Comparison of ENCODE assay signal across 9 cellular contexts in genomic region chr10:3777876-3778707, GRCh38. TPM values are rescaled to one million over a fixed set of nuclear protein-coding genes. Genes with fewer than 3 reads are reported as not detected.
DNase-seq lines count a peak whose midpoint lies in the region; ATAC-seq and TF ChIP-seq lines count a peak whose summit lies in the region.
"Had no signal": no experiment of that assay in that cellular context is flagged by ENCODE, and none has a peak within 500 bp of the region (broad histone marks: within the 10 kb centered on the region; RNA-seq: fewer than 3 reads in every experiment).

No MANE protein-coding gene starts in this region.

- H3K36me3 ChIP-seq in HCT116 (ENCODE audit: control insufficient read depth in 1 of 2, insufficient read depth in 2 of 2, low read length in 2 of 2) (peaks cover 46 to 51% of the 10 kb centered on the region in 2 experiments), gastrocnemius medialis (peaks cover 0 to 56% of the 10 kb centered on the region in 2 donors)

- TF ChIP-seq CTCF in HCT116 (IDR thresholded peaks at IDR 0.05 in 2 of 3, conservative IDR thresholded peaks at IDR 0.05 in 1 of 3; ENCODE audit: borderline replicate concordance in 1 of 3, insufficient read depth in 1 of 3, low read depth in 2 of 3, low read length in 2 of 3) (no peak), gastrocnemius medialis (IDR thresholded peaks at IDR 0.05 in 4 of 5, conservative IDR thresholded peaks at IDR 0.05 in 1 of 5) (no peak)

- H3K27me3 Mint-ChIP-seq in activated T-helper 2 cell treated with anti-CD3 and anti-CD28 coated beads, Interferon-gamma antibody, Interleukin-2, Interleukin-4, amounts not matched to agents 10 μg/mL and 5 μg/mL and 100 μg/mL, durations not matched to agents 14 hours and 24 hours and 36 hours (ENCODE audit: low read depth): no peaks in the 10 kb centered on the region

- TF ChIP-seq RAD21 in HCT116 (IDR thresholded peaks at IDR 0.05; ENCODE audit: low read depth): no peak

- BruUV-seq in HCT116 (replicated peaks; lab: Mats Ljungman, UMichigan): no TSS peak

- H3K27ac ChIP-seq in HCT116 (ENCODE audit: low read depth, low read length): peak overlapping the region; percentile 0; the same call in 1 of the 2 replicates
- H3K27ac ChIP-seq in gastrocnemius medialis: peak overlapping the region; percentile 97 to 100 (median 98)

- in situ Hi-C loops in gastrocnemius medialis (cut with MboI; ENCODE audit: low sequenced_read_pairs in 4 of 4): loop anchor here in 3 of 4 donors (10.0 to 25.0 kb wide), 3 partner anchors 313 to 984 kb away; no protein-coding TSS in a partner anchor

- peak overlapping the region; percentile 50 for H3K4me3 Mint-ChIP-seq in activated T-helper 2 cell treated with anti-CD3 and anti-CD28 coated beads, Interferon-gamma antibody, Interleukin-2, Interleukin-4, amounts not matched to agents 10 μg/mL and 5 μg/mL and 100 μg/mL, durations not matched to agents 14 hours and 24 hours and 36 hours (ENCODE audit: low read depth)

- H3K4me1 ChIP-seq in HCT116 (ENCODE audit: control insufficient read depth in 1 of 2, insufficient read depth in 2 of 2, low read length in 2 of 2) (peaks cover 71 to 85% of the 10 kb centered on the region in 2 experiments), gastrocnemius medialis (peaks cover 69 to 77% of the 10 kb centered on the region in 2 donors)

- intact Hi-C loops in HCT116 (cut with micrococcal nuclease) (loop anchor here (5.0 kb wide), 1 partner anchor 541 kb away; no protein-coding TSS in a partner anchor), gastrocnemius medialis (cut with DNase I; ENCODE audit: low total_unique reads) (loop anchor here (5.0 to 10.0 kb wide), 2 partner anchors 153 to 541 kb away; no protein-coding TSS in a partner anchor)
- intact Hi-C loops in activated T-helper 2 cell treated with anti-CD3 and anti-CD28 coated beads, Interferon-gamma antibody, Interleukin-2, Interleukin-4, amounts not matched to agents 10 μg/mL and 5 μg/mL and 100 μg/mL, durations not matched to agents 14 hours and 24 hours and 36 hours (cut with micrococcal nuclease): loop anchor here (1.0 to 5.0 kb wide), 2 partner anchors 156 to 874 kb away; no protein-coding TSS in a partner anchor

- DNase-seq in HCT116 (ENCODE audit: low read depth, low spot score) (no peak), fibroblast of peridontal ligament (ENCODE audit: extremely low read depth) (peak; percentile 54), gastrocnemius medialis (no peak), COLO829 (ENCODE audit: low spot score) (no peak), COLO668 (lab: John Stamatoyannopoulos, UW; ENCODE audit: unreplicated experiment) (no peak)
- DNase-seq in activated T-helper 2 cell treated with anti-CD3 and anti-CD28 coated beads, Interferon-gamma antibody, Interleukin-2, Interleukin-4, amounts not matched to agents 10 μg/mL and 5 μg/mL and 100 μg/mL, durations not matched to agents 14 hours and 24 hours and 36 hours (ENCODE audit: low spot score): no peak
- DNase-seq: NCI-H345 had no signal

- H3K27ac Mint-ChIP-seq in activated T-helper 2 cell treated with anti-CD3 and anti-CD28 coated beads, Interferon-gamma antibody, Interleukin-2, Interleukin-4, amounts not matched to agents 10 μg/mL and 5 μg/mL and 100 μg/mL, durations not matched to agents 14 hours and 24 hours and 36 hours: peak overlapping the region; percentile 74

- H3K4me3 ChIP-seq in HCT116 (replicated peaks in 1 of 2; ENCODE audit: low read depth in 1 of 2, low read length in 2 of 2) (no peak overlapping the region), gastrocnemius medialis (peak overlapping the region in 3 of 4 donors; percentile 83 to 91 (median 89))

- peaks cover 62% of the 10 kb centered on the region for H3K4me1 Mint-ChIP-seq in activated T-helper 2 cell treated with anti-CD3 and anti-CD28 coated beads, Interferon-gamma antibody, Interleukin-2, Interleukin-4, amounts not matched to agents 10 μg/mL and 5 μg/mL and 100 μg/mL, durations not matched to agents 14 hours and 24 hours and 36 hours (ENCODE audit: low read depth)

- POLR2A ChIA-PET in HCT116 (lab: Charles Lee): interaction anchor here (1.1 to 1.3 kb wide), 2 partner anchors 16 to 32 kb away, joined by 3 to 7 read pairs; no protein-coding TSS in a partner anchor

- H3K9me3 ChIP-seq in HCT116 (ENCODE audit: control insufficient read depth in 1 of 2, insufficient read depth in 1 of 2, low read depth in 1 of 2, low read length in 2 of 2) (no peaks in the 10 kb centered on the region), gastrocnemius medialis (no peaks in the 10 kb centered on the region)

- H3K79me2 ChIP-seq in HCT116 (ENCODE audit: insufficient read depth, low read length): peaks cover 59% of the 10 kb centered on the region

- CTCF ChIA-PET in HCT116 (lab: Charles Lee): interaction anchor here (1.0 to 1.2 kb wide), 2 partner anchors 373 to 546 kb away, joined by 3 read pairs; no protein-coding TSS in a partner anchor

- H3K36me3 Mint-ChIP-seq in activated T-helper 2 cell treated with anti-CD3 and anti-CD28 coated beads, Interferon-gamma antibody, Interleukin-2, Interleukin-4, amounts not matched to agents 10 μg/mL and 5 μg/mL and 100 μg/mL, durations not matched to agents 14 hours and 24 hours and 36 hours (ENCODE audit: low read depth): peaks cover 91% of the 10 kb centered on the region

- H3K9ac ChIP-seq in HCT116 (ENCODE audit: low read length): no peak overlapping the region

- H2AFZ ChIP-seq in HCT116 (ENCODE audit: low read depth, low read length, poor library complexity, severe bottlenecking): no peak overlapping the region

- peak overlapping the region; percentile 93 for H3K4me2 ChIP-seq in HCT116 (ENCODE audit: low read length)

- H4K20me1 ChIP-seq in HCT116 (ENCODE audit: insufficient read depth): peaks cover 31% of the 10 kb centered on the region; the same call in 1 of the 2 replicates

- H3K27me3 ChIP-seq in HCT116 (ENCODE audit: insufficient read depth, low read length) (no peaks in the 10 kb centered on the region), gastrocnemius medialis (no peaks in the 10 kb centered on the region)

- ATAC-seq in HCT116 (no peak), gastrocnemius medialis (no peak), HG03571 (IDR thresholded peaks at IDR 0.05; ENCODE audit: unreplicated experiment) (no peak), GM18517 (IDR thresholded peaks at IDR 0.05; ENCODE audit: unreplicated experiment) (no peak)

- RAD21 ChIA-PET in HCT116 (lab: Charles Lee; ENCODE audit: low non-redundant PET in 1 of 2, low total read pairs in 2 of 2, uncharacterized antibody in 2 of 2, unreplicated experiment in 2 of 2): no interaction called here

- H3K9me3 Mint-ChIP-seq in activated T-helper 2 cell treated with anti-CD3 and anti-CD28 coated beads, Interferon-gamma antibody, Interleukin-2, Interleukin-4, amounts not matched to agents 10 μg/mL and 5 μg/mL and 100 μg/mL, durations not matched to agents 14 hours and 24 hours and 36 hours: no peaks in the 10 kb centered on the region

- TF ChIP-seq POLR2A in HCT116 (IDR thresholded peaks at IDR 0.05; ENCODE audit: borderline replicate concordance, extremely low read depth, insufficient read depth, insufficient read length) (no peak), gastrocnemius medialis (IDR thresholded peaks at IDR 0.05) (no peak)

- H3K9me2 ChIP-seq in HCT116 (ENCODE audit: insufficient read depth): no peaks in the 10 kb centered on the region

TF ChIP-seq in HCT116, 20 proteins besides CTCF, POLR2A, EP300 and RAD21:
- TF ChIP-seq ZNF274 (IDR thresholded peaks at IDR 0.05; ENCODE audit: low read depth, low read length): no peak
- no peak for TF ChIP-seq EGR1 (IDR thresholded peaks at IDR 0.05; ENCODE audit: low read depth)
- TF ChIP-seq, protein P1, sequence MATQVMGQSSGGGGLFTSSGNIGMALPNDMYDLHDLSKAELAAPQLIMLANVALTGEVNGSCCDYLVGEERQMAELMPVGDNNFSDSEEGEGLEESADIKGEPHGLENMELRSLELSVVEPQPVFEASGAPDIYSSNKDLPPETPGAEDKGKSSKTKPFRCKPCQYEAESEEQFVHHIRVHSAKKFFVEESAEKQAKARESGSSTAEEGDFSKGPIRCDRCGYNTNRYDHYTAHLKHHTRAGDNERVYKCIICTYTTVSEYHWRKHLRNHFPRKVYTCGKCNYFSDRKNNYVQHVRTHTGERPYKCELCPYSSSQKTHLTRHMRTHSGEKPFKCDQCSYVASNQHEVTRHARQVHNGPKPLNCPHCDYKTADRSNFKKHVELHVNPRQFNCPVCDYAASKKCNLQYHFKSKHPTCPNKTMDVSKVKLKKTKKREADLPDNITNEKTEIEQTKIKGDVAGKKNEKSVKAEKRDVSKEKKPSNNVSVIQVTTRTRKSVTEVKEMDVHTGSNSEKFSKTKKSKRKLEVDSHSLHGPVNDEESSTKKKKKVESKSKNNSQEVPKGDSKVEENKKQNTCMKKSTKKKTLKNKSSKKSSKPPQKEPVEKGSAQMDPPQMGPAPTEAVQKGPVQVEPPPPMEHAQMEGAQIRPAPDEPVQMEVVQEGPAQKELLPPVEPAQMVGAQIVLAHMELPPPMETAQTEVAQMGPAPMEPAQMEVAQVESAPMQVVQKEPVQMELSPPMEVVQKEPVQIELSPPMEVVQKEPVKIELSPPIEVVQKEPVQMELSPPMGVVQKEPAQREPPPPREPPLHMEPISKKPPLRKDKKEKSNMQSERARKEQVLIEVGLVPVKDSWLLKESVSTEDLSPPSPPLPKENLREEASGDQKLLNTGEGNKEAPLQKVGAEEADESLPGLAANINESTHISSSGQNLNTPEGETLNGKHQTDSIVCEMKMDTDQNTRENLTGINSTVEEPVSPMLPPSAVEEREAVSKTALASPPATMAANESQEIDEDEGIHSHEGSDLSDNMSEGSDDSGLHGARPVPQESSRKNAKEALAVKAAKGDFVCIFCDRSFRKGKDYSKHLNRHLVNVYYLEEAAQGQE (IDR thresholded peaks at IDR 0.05; ENCODE audit: low read depth): no peak
- TF ChIP-seq FOSL1 (IDR thresholded peaks at IDR 0.05; ENCODE audit: low read depth): no peak

RNA-seq across cellular contexts. Expression of gene KLF6, which starts 6.9 kb away (rescaled TPM):
- total RNA-seq in HCT116 (2021; ENCODE audit: unreplicated experiment) (82.2 TPM), gastrocnemius medialis (10 to 100 TPM; 23.3 to 84.7 (median 49.8) TPM)
- 119 and 155 TPM in 2 replicates for polyA plus RNA-seq in HCT116 (2012)
- 126 and 129 TPM in 2 replicates for total RNA-seq in activated T-helper 2 cell treated with anti-CD3 and anti-CD28 coated beads, Interferon-gamma antibody, Interleukin-2, Interleukin-4, amounts not matched to agents 10 μg/mL and 5 μg/mL and 100 μg/mL, durations not matched to agents 14 hours and 24 hours and 36 hours

Comparison
In these comparisons a context has a peak if more than half of its experiments do, and no peak if none do; other contexts are left out.
1. H3K4me3 ChIP-seq: peak in gastrocnemius medialis (3 of 4); none in HCT116 (0 of 2).